1 cellular context compared by ENCODE assay signal in genomic region chr18:13176847-13177246, GRCh38.
TF ChIP-seq lines count a peak whose summit lies in the region.

No MANE protein-coding gene starts in this region.

TF ChIP-seq in liver, 16 proteins besides CTCF, POLR2A, EP300 and RAD21:
- TF ChIP-seq, protein P1, sequence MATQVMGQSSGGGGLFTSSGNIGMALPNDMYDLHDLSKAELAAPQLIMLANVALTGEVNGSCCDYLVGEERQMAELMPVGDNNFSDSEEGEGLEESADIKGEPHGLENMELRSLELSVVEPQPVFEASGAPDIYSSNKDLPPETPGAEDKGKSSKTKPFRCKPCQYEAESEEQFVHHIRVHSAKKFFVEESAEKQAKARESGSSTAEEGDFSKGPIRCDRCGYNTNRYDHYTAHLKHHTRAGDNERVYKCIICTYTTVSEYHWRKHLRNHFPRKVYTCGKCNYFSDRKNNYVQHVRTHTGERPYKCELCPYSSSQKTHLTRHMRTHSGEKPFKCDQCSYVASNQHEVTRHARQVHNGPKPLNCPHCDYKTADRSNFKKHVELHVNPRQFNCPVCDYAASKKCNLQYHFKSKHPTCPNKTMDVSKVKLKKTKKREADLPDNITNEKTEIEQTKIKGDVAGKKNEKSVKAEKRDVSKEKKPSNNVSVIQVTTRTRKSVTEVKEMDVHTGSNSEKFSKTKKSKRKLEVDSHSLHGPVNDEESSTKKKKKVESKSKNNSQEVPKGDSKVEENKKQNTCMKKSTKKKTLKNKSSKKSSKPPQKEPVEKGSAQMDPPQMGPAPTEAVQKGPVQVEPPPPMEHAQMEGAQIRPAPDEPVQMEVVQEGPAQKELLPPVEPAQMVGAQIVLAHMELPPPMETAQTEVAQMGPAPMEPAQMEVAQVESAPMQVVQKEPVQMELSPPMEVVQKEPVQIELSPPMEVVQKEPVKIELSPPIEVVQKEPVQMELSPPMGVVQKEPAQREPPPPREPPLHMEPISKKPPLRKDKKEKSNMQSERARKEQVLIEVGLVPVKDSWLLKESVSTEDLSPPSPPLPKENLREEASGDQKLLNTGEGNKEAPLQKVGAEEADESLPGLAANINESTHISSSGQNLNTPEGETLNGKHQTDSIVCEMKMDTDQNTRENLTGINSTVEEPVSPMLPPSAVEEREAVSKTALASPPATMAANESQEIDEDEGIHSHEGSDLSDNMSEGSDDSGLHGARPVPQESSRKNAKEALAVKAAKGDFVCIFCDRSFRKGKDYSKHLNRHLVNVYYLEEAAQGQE (IDR thresholded peaks at IDR 0.05), result peak; percentile 68
- TF ChIP-seq NR2F2 (IDR thresholded peaks at IDR 0.05), result no peak
- no peak for TF ChIP-seq HNF4G (IDR thresholded peaks at IDR 0.05)
- peak; percentile 17 to 43 for TF ChIP-seq HNF4A (conservative IDR thresholded peaks at IDR 0.05)
- TF ChIP-seq JUND (IDR thresholded peaks at IDR 0.05), result no peak
- peak; percentile 56 for TF ChIP-seq SP1 (IDR thresholded peaks at IDR 0.05)
- peak; percentile 30 for TF ChIP-seq MAX (IDR thresholded peaks at IDR 0.05)
- TF ChIP-seq ATF3 (IDR thresholded peaks at IDR 0.05), result no peak
- TF ChIP-seq FOXA2 (IDR thresholded peaks at IDR 0.05), result no peak
- no peak for TF ChIP-seq FOXA1 (IDR thresholded peaks at IDR 0.05)
- TF ChIP-seq, protein P2, sequence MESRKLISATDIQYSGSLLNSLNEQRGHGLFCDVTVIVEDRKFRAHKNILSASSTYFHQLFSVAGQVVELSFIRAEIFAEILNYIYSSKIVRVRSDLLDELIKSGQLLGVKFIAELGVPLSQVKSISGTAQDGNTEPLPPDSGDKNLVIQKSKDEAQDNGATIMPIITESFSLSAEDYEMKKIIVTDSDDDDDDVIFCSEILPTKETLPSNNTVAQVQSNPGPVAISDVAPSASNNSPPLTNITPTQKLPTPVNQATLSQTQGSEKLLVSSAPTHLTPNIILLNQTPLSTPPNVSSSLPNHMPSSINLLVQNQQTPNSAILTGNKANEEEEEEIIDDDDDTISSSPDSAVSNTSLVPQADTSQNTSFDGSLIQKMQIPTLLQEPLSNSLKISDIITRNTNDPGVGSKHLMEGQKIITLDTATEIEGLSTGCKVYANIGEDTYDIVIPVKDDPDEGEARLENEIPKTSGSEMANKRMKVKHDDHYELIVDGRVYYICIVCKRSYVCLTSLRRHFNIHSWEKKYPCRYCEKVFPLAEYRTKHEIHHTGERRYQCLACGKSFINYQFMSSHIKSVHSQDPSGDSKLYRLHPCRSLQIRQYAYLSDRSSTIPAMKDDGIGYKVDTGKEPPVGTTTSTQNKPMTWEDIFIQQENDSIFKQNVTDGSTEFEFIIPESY (IDR thresholded peaks at IDR 0.05), result no peak
- peak; percentile 71 for TF ChIP-seq YY1 (IDR thresholded peaks at IDR 0.05)
- no peak for TF ChIP-seq GABPA (IDR thresholded peaks at IDR 0.05 in 1 of 2, conservative IDR thresholded peaks at IDR 0.05 in 1 of 2)
- TF ChIP-seq TAF1 (conservative IDR thresholded peaks at IDR 0.05), result no peak
- TF ChIP-seq EGR1 (IDR thresholded peaks at IDR 0.05; ENCODE audit: low read depth in 2 of 2), result no peak
- TF ChIP-seq RXRA (IDR thresholded peaks at IDR 0.05), result peak; percentile 54 to 65
